21 cellular contexts compared by ENCODE assay signal in the genomic region with DNA sequence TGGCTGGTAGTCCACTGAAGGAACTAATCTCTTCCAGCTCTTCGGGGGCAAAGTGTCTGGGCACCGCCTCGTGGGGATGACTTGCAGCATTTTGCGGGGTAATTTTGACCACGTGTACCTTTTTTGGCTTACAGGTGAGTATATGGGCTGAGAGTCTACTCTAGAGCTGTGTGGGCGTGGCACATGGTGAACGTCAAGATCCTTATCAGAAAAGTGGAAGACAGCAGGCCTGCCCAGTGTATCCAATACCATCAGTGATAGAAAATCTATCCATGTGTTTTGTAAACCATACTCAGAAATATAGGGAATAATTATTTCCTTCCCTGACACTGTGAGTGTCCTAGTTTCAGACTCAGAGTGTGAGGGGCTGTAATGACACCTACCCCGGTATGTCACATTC.
"Had no signal": no experiment of that assay in that cellular context is flagged by ENCODE, and none has a peak within 500 bp of the region (broad histone marks: within the 10 kb centered on the region; RNA-seq: fewer than 3 reads in every experiment).

No MANE protein-coding gene starts in this region.

- H3K4me2 ChIP-seq: KMS-11, PC-9 had no signal

- H3K4me3 ChIP-seq: ascending aorta, PC-9 had no signal

- ATAC-seq: activated CD8-positive, alpha-beta T cell treated with anti-CD3 and anti-CD28 coated beads for 36 hours; activated T-cell treated with anti-CD3 and anti-CD28 coated beads, Interleukin-2, amount 50 U/mL, for 72 hours; Right ventricle myocardium inferior had no signal

- DNase-seq: activated CD4-positive, alpha-beta T cell treated with anti-CD3 and anti-CD28 coated beads, Interleukin-2, amount 10 ng/mL, durations not matched to agents 24 days and 14 days; activated CD4-positive, alpha-beta T cell treated with anti-CD3 and anti-CD28 coated beads, Interleukin-2, amount 50 U/mL, for 4 hours; activated CD8-positive, alpha-beta T cell treated with anti-CD3 and anti-CD28 coated beads for 36 hours; activated gamma-delta T cell; activated naive CD4-positive, alpha-beta T cell treated with Interleukin-2 at 50 U/mL for 16 hours; activated naive CD8-positive, alpha-beta T cell treated with anti-CD3 and anti-CD28 coated beads, Interleukin-2, amount 10 ng/mL, durations not matched to agents 7 days and 5 days; activated T-cell treated with anti-CD3 and anti-CD28 coated beads, Interleukin-2, amount 50 U/mL, for 1 hour; activated T-cell treated with anti-CD3 and anti-CD28 coated beads, Interleukin-2, amount 50 U/mL, for 72 hours; amygdala; NCI-H1105; NCI-H1417 treated with DMSO at 0.1 percent for 48 hours; NCI-H1930; NCI-H345; NCI-H526; NCI-H748 treated with DMSO at 0.1 percent for 48 hours; PC-9; SIG-M5 had no signal

- H3K4me1 ChIP-seq: ascending aorta had no signal

- H3K9me3 ChIP-seq: ascending aorta had no signal

- H3K27me3 ChIP-seq: ascending aorta had no signal

- H3K36me3 ChIP-seq: ascending aorta had no signal

- H2AFZ ChIP-seq: PC-9 had no signal

- H3K27ac ChIP-seq: KMS-11, PC-9, RWPE1 had no signal

- H3K9ac ChIP-seq: KMS-11 had no signal
